Comparison of ENCODE assay signal across 1 cellular context in genomic region chr11:111829185-111829968, GRCh38.
TF ChIP-seq lines count a peak whose summit lies in the region.

No MANE protein-coding gene starts in this region.

TF ChIP-seq in GM12878, 131 proteins besides CTCF, POLR2A, EP300 and RAD21 (continued from another document and continues in another):
- TF ChIP-seq RELB (IDR thresholded peaks at IDR 0.05; ENCODE audit: low read depth) (peak; percentile 87), PBX3 (IDR thresholded peaks at IDR 0.05; ENCODE audit: insufficient replicate concordance, low read depth, low read length) (peak; percentile 13), ATF7 (IDR thresholded peaks at IDR 0.05; ENCODE audit: low read depth) (peak; percentile 74), SREBF2 (IDR thresholded peaks at IDR 0.05; ENCODE audit: low read length) (no peak), WRNIP1 (IDR thresholded peaks at IDR 0.05; ENCODE audit: borderline replicate concordance, low read depth, low read length) (no peak), TCF12 (IDR thresholded peaks at IDR 0.05; ENCODE audit: low read depth, low read length) (peak; percentile 33; the same call in 1 of the 2 replicates), ZNF274 (IDR thresholded peaks at IDR 0.05; ENCODE audit: insufficient read depth, insufficient read length) (no peak), CHD1 (IDR thresholded peaks at IDR 0.05; ENCODE audit: low read depth, low read length) (no peak), ZBED1 (IDR thresholded peaks at IDR 0.05; ENCODE audit: borderline replicate concordance) (no peak), PAX5 (IDR thresholded peaks at IDR 0.05; ENCODE audit: borderline replicate concordance, low read depth, low read length) (no peak), NR2C1 (IDR thresholded peaks at IDR 0.05) (no peak), RB1 (IDR thresholded peaks at IDR 0.05; ENCODE audit: borderline replicate concordance) (no peak), STAT1 (conservative IDR thresholded peaks at IDR 0.05) (no peak), KLF5 (IDR thresholded peaks at IDR 0.05; ENCODE audit: partially characterized antibody) (no peak), CEBPB (IDR thresholded peaks at IDR 0.05; ENCODE audit: borderline replicate concordance in 1 of 2, low read depth in 2 of 2, low read length in 2 of 2) (0 out of 4 replicates have a peak, but pooled peaks of 1 of the 2 experiments have one; percentile 26), HDAC2 (IDR thresholded peaks at IDR 0.05) (no peak), ATF3 (IDR thresholded peaks at IDR 0.05; ENCODE audit: borderline replicate concordance, extremely low read depth, low read depth, low read length) (no peak), ASH2L (IDR thresholded peaks at IDR 0.05; ENCODE audit: borderline replicate concordance, low read depth) (0 out of 2 replicates have a peak, but pooled peaks have one; percentile 36), SMC3 (IDR thresholded peaks at IDR 0.05; ENCODE audit: borderline replicate concordance, low read length) (no peak), ZBTB33 (IDR thresholded peaks at IDR 0.05) (no peak), MEF2A (IDR thresholded peaks at IDR 0.05; ENCODE audit: insufficient read depth, low read depth, low read length) (peak; percentile 92), ZZZ3 (IDR thresholded peaks at IDR 0.05; ENCODE audit: control insufficient read depth, insufficient read length, low read depth) (no peak), MEF2B (IDR thresholded peaks at IDR 0.05; ENCODE audit: partially characterized antibody, poor library complexity, severe bottlenecking) (peak; percentile 87), DPF2 (IDR thresholded peaks at IDR 0.05) (peak; percentile 67; the same call in 1 of the 2 replicates), IKZF2 (IDR thresholded peaks at IDR 0.05) (peak; percentile 13 to 52; a peak in 3 of 4 replicates), MXI1 (IDR thresholded peaks at IDR 0.05; ENCODE audit: low read depth, low read length) (no peak), SIX5 (IDR thresholded peaks at IDR 0.05; ENCODE audit: low read depth, low read length, severe bottlenecking) (no peak), JUND (IDR thresholded peaks at IDR 0.05; ENCODE audit: low read depth, low read length) (peak; percentile 47; the same call in 1 of the 2 replicates), TBL1XR1 (IDR thresholded peaks at IDR 0.05; ENCODE audit: low read depth, low read length) (0 out of 2 replicates have a peak, but pooled peaks have one; percentile 66), POLR2AphosphoS5 (IDR thresholded peaks at IDR 0.05; ENCODE audit: low read length) (no peak), BCL3 (IDR thresholded peaks at IDR 0.05; ENCODE audit: borderline replicate concordance, insufficient read depth, low read depth, low read length, poor library complexity, severe bottlenecking) (no peak), USF1 (IDR thresholded peaks at IDR 0.05; ENCODE audit: borderline replicate concordance, extremely low read length, insufficient read depth, low read depth, low read length) (no peak), ZNF592 (IDR thresholded peaks at IDR 0.05) (0 out of 2 replicates have a peak, but pooled peaks have one; percentile 49), IRF4 (IDR thresholded peaks at IDR 0.05; ENCODE audit: low read depth, low read length) (0 out of 2 replicates have a peak, but pooled peaks have one; percentile 33), HCFC1 (IDR thresholded peaks at IDR 0.05; ENCODE audit: low read length) (no peak), SPI1 (IDR thresholded peaks at IDR 0.05; ENCODE audit: borderline replicate concordance, insufficient read depth, low read depth, low read length) (no peak), CHD2 (IDR thresholded peaks at IDR 0.05; ENCODE audit: borderline replicate concordance, low read depth, low read length) (0 out of 2 replicates have a peak, but pooled peaks have one; percentile 30), ZBTB11 (CRISPR knock-in tag; IDR thresholded peaks at IDR 0.05) (no peak), MAX (IDR thresholded peaks at IDR 0.05; ENCODE audit: low read depth, low read length) (no peak), SUPT20H (IDR thresholded peaks at IDR 0.05; ENCODE audit: borderline replicate concordance, control insufficient read depth, low read depth, low read length) (no peak), MLLT1 (IDR thresholded peaks at IDR 0.05) (0 out of 2 replicates have a peak, but pooled peaks have one; percentile 40), RUNX3 (IDR thresholded peaks at IDR 0.05; ENCODE audit: low read length) (peak; percentile 40; the same call in 1 of the 2 replicates)
